In genomic region chr11:62851807-62852522, GRCh38 we compare ENCODE assay signal across 12 cellular contexts. TPM values are rescaled to one million over a fixed set of nuclear protein-coding genes. Genes with fewer than 3 reads are reported as not detected.
DNase-seq lines count a peak whose midpoint lies in the region; ATAC-seq, FAIRE-seq and TF ChIP-seq lines count a peak whose summit lies in the region.
"Had no signal": no experiment of that assay in that cellular context is flagged by ENCODE, and none has a peak within 500 bp of the region (broad histone marks: within the 10 kb centered on the region; RNA-seq: fewer than 3 reads in every experiment).

No MANE protein-coding gene starts in this region.

- peak overlapping the region; percentile 52 for H3K27ac Mint-ChIP-seq in MCF 10A (ENCODE audit: low read depth, unreplicated experiment)
- H3K27ac Mint-ChIP-seq in stimulated activated memory B cell treated with anti-CD40 and anti-IgM and Interleukin-4, amounts not matched to agents 10 μg/mL and 1 μg/mL and 100 μg/mL, for 72 hours, result peak overlapping the region; percentile 93

- H3K9me3 ChIP-seq in breast epithelium (no peaks in the 10 kb centered on the region), K562 (replicated peaks; ENCODE audit: control insufficient read depth, insufficient read depth, low read depth, low read length) (no peaks in the 10 kb centered on the region)
- H3K9me3 ChIP-seq: esophagus muscularis mucosa had no signal

- H2AFZ ChIP-seq in K562 (ENCODE audit: low read depth, low read length), result no peak overlapping the region

- peaks cover 44% of the 10 kb centered on the region for H4K20me1 ChIP-seq in K562 (replicated peaks; ENCODE audit: control insufficient read depth, insufficient read depth, low read length)

- intact Hi-C loops in MCF 10A (cut with micrococcal nuclease) (no loop called here), breast epithelium (cut with DNase I; ENCODE audit: low total_unique reads) (no loop called here), K562 (cut with micrococcal nuclease) (no loop called here)

- no peak overlapping the region for H3K4me3 ChIP-seq in breast epithelium
- peak overlapping the region; percentile 74; the same call in 1 of the 2 replicates for H3K4me3 ChIP-seq in K562
- H3K4me3 ChIP-seq: esophagus muscularis mucosa had no signal

- in situ Hi-C loops in K562 (cut with MboI), result loop anchor here (25.0 kb wide), 1 partner anchor 465 kb away; no protein-coding TSS in a partner anchor

- peaks cover 16% of the 10 kb centered on the region for H3K4me1 Mint-ChIP-seq in MCF 10A (ENCODE audit: insufficient read depth, unreplicated experiment)
- peaks cover 53% of the 10 kb centered on the region for H3K4me1 Mint-ChIP-seq in stimulated activated memory B cell treated with anti-CD40 and anti-IgM and Interleukin-4, amounts not matched to agents 10 μg/mL and 1 μg/mL and 100 μg/mL, for 72 hours

- peak overlapping the region; percentile 8 to 96; a peak in 2 of 4 replicates for H3K9ac ChIP-seq in K562 (ENCODE audit: insufficient read depth in 1 of 2, low read depth in 2 of 2, low read length in 2 of 2)

- H3K9me1 ChIP-seq in K562 (ENCODE audit: control insufficient read depth, insufficient read depth, low read length), result no peaks in the 10 kb centered on the region

- no peaks in the 10 kb centered on the region for H3K27me3 ChIP-seq in breast epithelium
- no peaks in the 10 kb centered on the region for H3K27me3 ChIP-seq in K562 (ENCODE audit: control insufficient read depth in 2 of 2, insufficient read depth in 2 of 2, low read length in 2 of 2)
- H3K27me3 ChIP-seq: esophagus muscularis mucosa had no signal

- no peaks in the 10 kb centered on the region for H3K9me3 Mint-ChIP-seq in MCF 10A (ENCODE audit: unreplicated experiment)
- no peaks in the 10 kb centered on the region for H3K9me3 Mint-ChIP-seq in stimulated activated memory B cell treated with anti-CD40 and anti-IgM and Interleukin-4, amounts not matched to agents 10 μg/mL and 1 μg/mL and 100 μg/mL, for 72 hours

- H3K4me3 Mint-ChIP-seq in MCF 10A (ENCODE audit: unreplicated experiment), result peak overlapping the region; percentile 94
- H3K4me3 Mint-ChIP-seq in stimulated activated memory B cell treated with anti-CD40 and anti-IgM and Interleukin-4, amounts not matched to agents 10 μg/mL and 1 μg/mL and 100 μg/mL, for 72 hours, result peak overlapping the region; percentile 34

- DNase-seq in MCF 10A (ENCODE audit: unreplicated experiment) (no peak), breast epithelium (ENCODE audit: low spot score in 2 of 2) (no peak), NAMALWA (ENCODE audit: low spot score) (peak; percentile 81), K562 (ENCODE audit: extremely low read depth in 1 of 4, low spot score in 3 of 4) (peak in 1 of 4 experiments; percentile 34), cortex of kidney (lab: John Stamatoyannopoulos, UW) (no peak), NCI-H2196 treated with DMSO at 0.1 percent for 48 hours (lab: John Stamatoyannopoulos, UW; ENCODE audit: unreplicated experiment) (no peak), NCI-H226 (no peak)
- DNase-seq: mesenchymal stem cell, NCI-H1436 had no signal

- BruUV-seq in MCF 10A (replicated peaks; lab: Mats Ljungman, UMichigan), result no TSS peak
- BruUV-seq in K562 (replicated peaks; lab: Mats Ljungman, UMichigan), result no TSS peak

- H3K4me1 ChIP-seq in breast epithelium (peaks cover 0 to 14% of the 10 kb centered on the region in 2 donors), K562 (replicated peaks in 1 of 2; ENCODE audit: control insufficient read depth in 2 of 2, insufficient read depth in 2 of 2, low read length in 2 of 2) (peaks cover 0 to 14% of the 10 kb centered on the region in 2 experiments; a peak in 2 of 5 replicates)

- H3K27me3 Mint-ChIP-seq in MCF 10A (ENCODE audit: insufficient read depth, unreplicated experiment), result no peaks in the 10 kb centered on the region
- H3K27me3 Mint-ChIP-seq in stimulated activated memory B cell treated with anti-CD40 and anti-IgM and Interleukin-4, amounts not matched to agents 10 μg/mL and 1 μg/mL and 100 μg/mL, for 72 hours, result no peaks in the 10 kb centered on the region

- H3K36me3 Mint-ChIP-seq in MCF 10A (ENCODE audit: insufficient read depth, unreplicated experiment), result peaks cover 60% of the 10 kb centered on the region
- peaks cover 39% of the 10 kb centered on the region for H3K36me3 Mint-ChIP-seq in stimulated activated memory B cell treated with anti-CD40 and anti-IgM and Interleukin-4, amounts not matched to agents 10 μg/mL and 1 μg/mL and 100 μg/mL, for 72 hours

- H3K4me2 ChIP-seq in K562 (ENCODE audit: insufficient read depth, low read length), result peak overlapping the region; percentile 99

- WGBS in K562 (ENCODE audit: insufficient coverage, low coverage, missing lambda C conversion rate), result 12% methylated on average over 3 of the region's 3 CpGs

- no peak for FAIRE-seq in K562 (lab: Jason Lieb, UNC)

- H3K36me3 ChIP-seq in breast epithelium, result no peaks in the 10 kb centered on the region
- peaks cover 42% of the 10 kb centered on the region for H3K36me3 ChIP-seq in K562 (ENCODE audit: control insufficient read depth, insufficient read depth, low read length)

- TF ChIP-seq POLR2A in breast epithelium (IDR thresholded peaks at IDR 0.05) (no peak), K562 (conservative IDR thresholded peaks at IDR 0.05) (no peak)

- no peak for TF ChIP-seq CTCF in MCF 10A (IDR thresholded peaks at IDR 0.05; ENCODE audit: unreplicated experiment)
- no peak for TF ChIP-seq CTCF in breast epithelium (IDR thresholded peaks at IDR 0.05)
- no peak for TF ChIP-seq CTCF in K562 (IDR thresholded peaks at IDR 0.05 in 2 of 3, conservative IDR thresholded peaks at IDR 0.05 in 1 of 3; ENCODE audit: insufficient read depth in 2 of 3, low read depth in 1 of 3, low read length in 3 of 3)

- H3K79me2 ChIP-seq in K562 (ENCODE audit: control insufficient read depth, insufficient read depth, low read length), result peaks cover 56% of the 10 kb centered on the region

- no peak for TF ChIP-seq RAD21 in K562 (CRISPR knock-in tag; conservative IDR thresholded peaks at IDR 0.05 in 1 of 2, IDR thresholded peaks at IDR 0.05 in 1 of 2)

- CTCF ChIA-PET in MCF 10A (lab: Yijun Ruan, JAX), result interaction anchor here (1.0 to 1.3 kb wide), 3 partner anchors 9 to 172 kb away, joined by 3 to 6 read pairs (median 4); no protein-coding TSS in a partner anchor
- CTCF ChIA-PET in K562 (lab: Yijun Ruan, JAX; ENCODE audit: low intra/inter-chr PET ratio), result no interaction called here

- POLR2A ChIA-PET in MCF 10A (lab: Yijun Ruan, JAX) (interaction anchor here (0.8 to 9.9 kb wide), 15 partner anchors 9 to 278 kb away, joined by 3 to 344 read pairs (median 4); partner anchors contain the start of genes C11orf98, CSKMT, EEF1G and HNRNPUL2), K562 (lab: Yijun Ruan, JAX) (interaction anchor here (0.6 to 10.0 kb wide), 16 partner anchors 7 to 260 kb away, joined by 3 to 403 read pairs (median 8); partner anchors contain the start of genes SLC3A2, STX5, TEX54 and TTC9C)

- H3K27ac ChIP-seq in breast epithelium (no peak overlapping the region), K562 (ENCODE audit: extremely low read depth, low read depth, low read length) (peak overlapping the region; percentile 26)

- peak; percentile 2 for ATAC-seq in K562
- no peak for ATAC-seq in stimulated activated memory B cell treated with anti-CD40 and anti-IgM and Interleukin-4, amounts not matched to agents 10 μg/mL and 1 μg/mL and 100 μg/mL, for 72 hours

- TF ChIP-seq EP300 in K562 (IDR thresholded peaks at IDR 0.05; ENCODE audit: low read length), result no peak

RNA-seq across cellular contexts. Expression of gene WDR74, which starts 12.6 kb away (rescaled TPM):
- total RNA-seq in MCF 10A (2022), result 91.3 and 115 TPM in 2 replicates
- 10 to 100 TPM; 46.6 to 62.6 (median 48.7) TPM for total RNA-seq in breast epithelium
- 146 and 260 TPM in 2 replicates for total RNA-seq in K562 (2011; cell fraction: chromatin; rRNA removed; ENCODE audit: low replicate concordance)
- 230 and 252 TPM in 2 replicates for total RNA-seq in K562 (2011; cell fraction: nucleolus; rRNA removed)
- 260 and 399 TPM in 2 replicates for total RNA-seq in K562 (2011; cell fraction: nucleoplasm; rRNA removed)
- total RNA-seq in K562 (2014; rRNA removed), result 210 and 239 TPM in 2 replicates
- 94.6 and 112 TPM in 2 replicates for total RNA-seq in K562 (2014; rRNA removed; fragmentation: Illumina TruSeq; extraction: Trizol)
- total RNA-seq in K562 (2015; rRNA removed; fragmentation: Illumina TruSeq; extraction: Trizol), result 122 and 128 TPM in 2 replicates
- total RNA-seq in K562 (2021), result 136 TPM in 2 replicates
- polyA plus RNA-seq in K562 (2011; rRNA removed), result 87.2 and 92.0 TPM in 2 replicates
- polyA plus RNA-seq in K562 (2011; cell fraction: cytosol; rRNA removed), result 101 and 156 TPM in 2 replicates
- 223 and 302 TPM in 2 replicates for polyA plus RNA-seq in K562 (2011; cell fraction: nucleus; rRNA removed)
- 75.1 and 119 TPM in 2 replicates for polyA plus RNA-seq in K562 (2012)
- polyA plus RNA-seq in K562 (2014; fragmentation: Illumina TruSeq; extraction: Trizol), result 114 and 118 TPM in 2 replicates
- 10 to 100 TPM; 32.7 to 46.2 TPM for polyA plus RNA-seq in K562 (2014; fragmentation: Nextera tagmentation; extraction: Ambion mirVana)
- 165 and 208 TPM in 2 replicates for polyA plus RNA-seq in K562 (2014; rRNA removed)
- 96.2 and 110 TPM in 2 replicates for polyA minus RNA-seq in K562 (2011; rRNA and poly(A)+ RNA removed)
- 51.0 and 53.7 TPM in 2 replicates for polyA minus RNA-seq in K562 (2011; cell fraction: cytosol; rRNA and poly(A)+ RNA removed)
- 178 and 418 TPM in 2 replicates for polyA minus RNA-seq in K562 (2011; cell fraction: nucleus; rRNA and poly(A)+ RNA removed)

RNA-seq across cellular contexts. Expression of gene TEX54, which starts 19.3 kb away (rescaled TPM):
- total RNA-seq in MCF 10A (2022) (not detected in 2 replicates), breast epithelium (1 to 10 TPM in 1 of 3 donors, not detected in 2; 1.6 TPM), K562 (2014; rRNA removed) (not detected in 2 replicates), K562 (2014; rRNA removed; fragmentation: Illumina TruSeq; extraction: Trizol) (not detected in 2 replicates), K562 (2015; rRNA removed; fragmentation: Illumina TruSeq; extraction: Trizol) (not detected in 2 replicates), K562 (2021) (not detected in 2 replicates)
- total RNA-seq in K562 (2011; cell fraction: chromatin; rRNA removed; ENCODE audit: low replicate concordance), result 0.93 TPM in 1 of 2 replicates, not detected in the other
- 2.0 TPM in 1 of 2 replicates, not detected in the other for total RNA-seq in K562 (2011; cell fraction: nucleolus; rRNA removed)
- 1.2 TPM in 1 of 2 replicates, not detected in the other for total RNA-seq in K562 (2011; cell fraction: nucleoplasm; rRNA removed)
- polyA plus RNA-seq in K562 (2011; rRNA removed) (not detected in 2 replicates), K562 (2014; fragmentation: Illumina TruSeq; extraction: Trizol) (not detected in 2 replicates), K562 (2014; fragmentation: Nextera tagmentation; extraction: Ambion mirVana) (not detected), K562 (2014; rRNA removed) (not detected in 2 replicates)
- not detected in 2 replicates for polyA plus RNA-seq in K562 (2011; cell fraction: cytosol; rRNA removed)
- not detected in 2 replicates for polyA plus RNA-seq in K562 (2011; cell fraction: nucleus; rRNA removed)
- not detected in 2 replicates for polyA plus RNA-seq in K562 (2012)
- polyA minus RNA-seq in K562 (2011; rRNA and poly(A)+ RNA removed), result not detected in 2 replicates
- not detected in 2 replicates for polyA minus RNA-seq in K562 (2011; cell fraction: cytosol; rRNA and poly(A)+ RNA removed)
- not detected in 2 replicates for polyA minus RNA-seq in K562 (2011; cell fraction: nucleus; rRNA and poly(A)+ RNA removed)
- total RNA-seq: esophagus muscularis mucosa, temporal lobe had no signal

RNA-seq across cellular contexts. Expression of gene STX5, which starts 20.1 kb away (rescaled TPM):
- total RNA-seq in MCF 10A (2022) (71.8 and 72.0 TPM in 2 replicates), breast epithelium (10 to 100 TPM; 30.8 to 42.3 (median 34.2) TPM), K562 (2014; rRNA removed) (24.3 and 28.3 TPM in 2 replicates), K562 (2014; rRNA removed; fragmentation: Illumina TruSeq; extraction: Trizol) (17.2 and 17.4 TPM in 2 replicates), K562 (2015; rRNA removed; fragmentation: Illumina TruSeq; extraction: Trizol) (19.4 TPM in 2 replicates), K562 (2021) (24.8 and 26.9 TPM in 2 replicates)
- 46.3 and 74.6 TPM in 2 replicates for total RNA-seq in K562 (2011; cell fraction: chromatin; rRNA removed; ENCODE audit: low replicate concordance)
- 33.7 and 41.5 TPM in 2 replicates for total RNA-seq in K562 (2011; cell fraction: nucleolus; rRNA removed)
- 38.8 and 41.1 TPM in 2 replicates for total RNA-seq in K562 (2011; cell fraction: nucleoplasm; rRNA removed)
- polyA plus RNA-seq in K562 (2011; rRNA removed) (28.6 and 34.5 TPM in 2 replicates), K562 (2014; fragmentation: Illumina TruSeq; extraction: Trizol) (27.8 TPM in 2 replicates), K562 (2014; fragmentation: Nextera tagmentation; extraction: Ambion mirVana) (1 to 10 TPM; 2.8 to 3.6 TPM), K562 (2014; rRNA removed) (23.7 and 27.7 TPM in 2 replicates)
- 35.9 and 38.3 TPM in 2 replicates for polyA plus RNA-seq in K562 (2011; cell fraction: cytosol; rRNA removed)
- 30.2 and 48.1 TPM in 2 replicates for polyA plus RNA-seq in K562 (2011; cell fraction: nucleus; rRNA removed)
- 22.3 and 69.5 TPM in 2 replicates for polyA plus RNA-seq in K562 (2012)
- 36.3 and 40.4 TPM in 2 replicates for polyA minus RNA-seq in K562 (2011; rRNA and poly(A)+ RNA removed)
- polyA minus RNA-seq in K562 (2011; cell fraction: cytosol; rRNA and poly(A)+ RNA removed), result 14.2 and 15.6 TPM in 2 replicates
- polyA minus RNA-seq in K562 (2011; cell fraction: nucleus; rRNA and poly(A)+ RNA removed), result 18.3 and 23.7 TPM in 2 replicates

RNA-seq across cellular contexts. Expression of gene SLC3A2, which starts 28.7 kb away (rescaled TPM):
- total RNA-seq in MCF 10A (2022) (838 and 896 TPM in 2 replicates), breast epithelium (100 to 1,000 TPM; 147 to 214 (median 171) TPM), K562 (2014; rRNA removed) (245 and 289 TPM in 2 replicates), K562 (2014; rRNA removed; fragmentation: Illumina TruSeq; extraction: Trizol) (214 and 276 TPM in 2 replicates), K562 (2015; rRNA removed; fragmentation: Illumina TruSeq; extraction: Trizol) (120 and 132 TPM in 2 replicates), K562 (2021) (255 and 276 TPM in 2 replicates)
- 762 and 871 TPM in 2 replicates for total RNA-seq in K562 (2011; cell fraction: chromatin; rRNA removed; ENCODE audit: low replicate concordance)
- 808 and 809 TPM in 2 replicates for total RNA-seq in K562 (2011; cell fraction: nucleolus; rRNA removed)
- total RNA-seq in K562 (2011; cell fraction: nucleoplasm; rRNA removed), result 628 and 726 TPM in 2 replicates
- polyA plus RNA-seq in K562 (2011; rRNA removed) (282 and 323 TPM in 2 replicates), K562 (2014; fragmentation: Illumina TruSeq; extraction: Trizol) (183 and 221 TPM in 2 replicates), K562 (2014; fragmentation: Nextera tagmentation; extraction: Ambion mirVana) (10 to 100 TPM; 20.0 to 39.7 TPM), K562 (2014; rRNA removed) (254 and 296 TPM in 2 replicates)
- polyA plus RNA-seq in K562 (2011; cell fraction: cytosol; rRNA removed), result 289 and 316 TPM in 2 replicates
- polyA plus RNA-seq in K562 (2011; cell fraction: nucleus; rRNA removed), result 1,169 and 1,253 TPM in 2 replicates
- 196 and 375 TPM in 2 replicates for polyA plus RNA-seq in K562 (2012)
- 168 and 173 TPM in 2 replicates for polyA minus RNA-seq in K562 (2011; rRNA and poly(A)+ RNA removed)
- 167 and 196 TPM in 2 replicates for polyA minus RNA-seq in K562 (2011; cell fraction: cytosol; rRNA and poly(A)+ RNA removed)
- 164 and 348 TPM in 2 replicates for polyA minus RNA-seq in K562 (2011; cell fraction: nucleus; rRNA and poly(A)+ RNA removed)

RNA-seq across cellular contexts. Expression of gene NXF1, which starts 46.7 kb away (rescaled TPM):
- total RNA-seq in MCF 10A (2022) (47.6 and 53.3 TPM in 2 replicates), breast epithelium (10 to 100 TPM; 74.9 to 89.3 (median 76.4) TPM), K562 (2014; rRNA removed) (24.4 and 36.9 TPM in 2 replicates), K562 (2014; rRNA removed; fragmentation: Illumina TruSeq; extraction: Trizol) (24.0 and 28.5 TPM in 2 replicates), K562 (2015; rRNA removed; fragmentation: Illumina TruSeq; extraction: Trizol) (35.3 and 35.8 TPM in 2 replicates), K562 (2021) (60.2 and 64.7 TPM in 2 replicates)
- 197 and 278 TPM in 2 replicates for total RNA-seq in K562 (2011; cell fraction: chromatin; rRNA removed; ENCODE audit: low replicate concordance)
- 110 and 133 TPM in 2 replicates for total RNA-seq in K562 (2011; cell fraction: nucleolus; rRNA removed)
- total RNA-seq in K562 (2011; cell fraction: nucleoplasm; rRNA removed), result 134 and 162 TPM in 2 replicates
- polyA plus RNA-seq in K562 (2011; rRNA removed) (18.1 and 26.3 TPM in 2 replicates), K562 (2014; fragmentation: Illumina TruSeq; extraction: Trizol) (86.9 and 98.3 TPM in 2 replicates), K562 (2014; fragmentation: Nextera tagmentation; extraction: Ambion mirVana) (10 to 100 TPM; 26.8 to 68.8 TPM), K562 (2014; rRNA removed) (34.4 and 41.1 TPM in 2 replicates)
- polyA plus RNA-seq in K562 (2011; cell fraction: cytosol; rRNA removed), result 34.4 and 39.3 TPM in 2 replicates
- polyA plus RNA-seq in K562 (2011; cell fraction: nucleus; rRNA removed), result 182 and 294 TPM in 2 replicates
- 55.7 and 62.4 TPM in 2 replicates for polyA plus RNA-seq in K562 (2012)
- polyA minus RNA-seq in K562 (2011; rRNA and poly(A)+ RNA removed), result 50.1 and 55.8 TPM in 2 replicates
- 25.8 and 39.4 TPM in 2 replicates for polyA minus RNA-seq in K562 (2011; cell fraction: cytosol; rRNA and poly(A)+ RNA removed)
- polyA minus RNA-seq in K562 (2011; cell fraction: nucleus; rRNA and poly(A)+ RNA removed), result 37.7 and 52.9 TPM in 2 replicates
